ENCODE assay signal across 1 cellular context in genomic region chr16:67029249-67030096, GRCh38.
TF ChIP-seq lines count a peak whose summit lies in the region.

No MANE protein-coding gene starts in this region.

TF ChIP-seq in K562, 482 proteins besides CTCF, POLR2A, EP300 and RAD21 (continued from another document and continues in another):
- TF ChIP-seq BCLAF1 (IDR thresholded peaks at IDR 0.05; ENCODE audit: borderline replicate concordance in 1 of 2, control insufficient read depth in 1 of 2, low read depth in 2 of 2, low read length in 1 of 2) (no peak), USF1 (CRISPR knock-in tag; IDR thresholded peaks at IDR 0.05) (no peak), NBN (IDR thresholded peaks at IDR 0.05; ENCODE audit: low read depth) (no peak), MTA3 (IDR thresholded peaks at IDR 0.05; ENCODE audit: borderline replicate concordance) (0 out of 2 replicates have a peak, but pooled peaks have one; percentile 64), ZBTB7A (IDR thresholded peaks at IDR 0.05; ENCODE audit: borderline replicate concordance, control insufficient read depth, low read depth, low read length) (peak; percentile 46; the same call in 1 of the 2 replicates), HNRNPL (IDR thresholded peaks at IDR 0.05; ENCODE audit: low read depth, low read length) (peak; percentile 60), ETV6 (IDR thresholded peaks at IDR 0.05; ENCODE audit: borderline replicate concordance in 1 of 2, low read depth in 2 of 2, low read length in 1 of 2) (peak in 1 of 2 experiments; percentile 36; a peak in 1 of 4 replicates), ETV6 (CRISPR knock-in tag; IDR thresholded peaks at IDR 0.05; ENCODE audit: borderline replicate concordance) (no peak), CGGBP1 (CRISPR knock-in tag; IDR thresholded peaks at IDR 0.05) (peak; percentile 64; the same call in 1 of the 2 replicates), NELFE (IDR thresholded peaks at IDR 0.05; ENCODE audit: insufficient read depth, insufficient read length) (no peak), L3MBTL2 (IDR thresholded peaks at IDR 0.05) (peak; percentile 74), FOXO4 (CRISPR knock-in tag; IDR thresholded peaks at IDR 0.05) (no peak), MLX (CRISPR knock-in tag; conservative IDR thresholded peaks at IDR 0.05) (0 out of 4 replicates have a peak, but pooled peaks of 1 of the 2 experiments have one; percentile 38), MGA (IDR thresholded peaks at IDR 0.05) (peak; percentile 24; the same call in 1 of the 2 replicates), PCBP1 (IDR thresholded peaks at IDR 0.05; ENCODE audit: low read depth, low read length, poor library complexity, severe bottlenecking) (peak; percentile 84), SAP30 (IDR thresholded peaks at IDR 0.05; ENCODE audit: borderline replicate concordance, insufficient read depth, low read depth, low read length, poor library complexity, severe bottlenecking) (peak; percentile 50), ZNF79 (CRISPR knock-in tag; IDR thresholded peaks at IDR 0.05; ENCODE audit: low read depth) (no peak), DACH1 (IDR thresholded peaks at IDR 0.05; ENCODE audit: partially characterized antibody) (no peak), RB1 (IDR thresholded peaks at IDR 0.05; ENCODE audit: low read depth) (peak; percentile 24; the same call in 1 of the 2 replicates), ID3 (CRISPR knock-in tag; IDR thresholded peaks at IDR 0.05) (no peak), ID3 (tag; IDR thresholded peaks at IDR 0.05) (peak; percentile 51; the same call in 1 of the 2 replicates), SIN3B (IDR thresholded peaks at IDR 0.05; ENCODE audit: low read depth) (peak; percentile 56; the same call in 1 of the 2 replicates), MAX (CRISPR knock-in tag; IDR thresholded peaks at IDR 0.05) (peak; percentile 60), KAT7 (CRISPR knock-in tag; IDR thresholded peaks at IDR 0.05; ENCODE audit: borderline replicate concordance) (peak; percentile 91; the same call in 1 of the 2 replicates), ZNF707 (CRISPR knock-in tag; conservative IDR thresholded peaks at IDR 0.05) (no peak), PRPF4 (IDR thresholded peaks at IDR 0.05; ENCODE audit: insufficient read depth, low read depth, low read length, poor library complexity, severe bottlenecking) (peak; percentile 61), CHD1 (IDR thresholded peaks at IDR 0.05; ENCODE audit: low read length) (peak; percentile 22), GTF2A2 (tag; IDR thresholded peaks at IDR 0.05) (0 out of 2 replicates have a peak, but pooled peaks have one; percentile 25), ZNF592 (IDR thresholded peaks at IDR 0.05) (peak; percentile 67), HMGN3 (IDR thresholded peaks at IDR 0.05; ENCODE audit: borderline replicate concordance, extremely low read depth, insufficient read length, low read depth, low read length) (peak; percentile 54), STAG1 (CRISPR knock-in tag; IDR thresholded peaks at IDR 0.05; ENCODE audit: borderline replicate concordance) (0 out of 2 replicates have a peak, but pooled peaks have one; percentile 11), PHF20 (IDR thresholded peaks at IDR 0.05; ENCODE audit: partially characterized antibody) (peak; percentile 41), CCNT2 (IDR thresholded peaks at IDR 0.05; ENCODE audit: borderline replicate concordance, extremely low read depth, insufficient read length, low read depth, low read length) (peak; percentile 51)
